8 cellular contexts compared by ENCODE assay signal in genomic region chr6:142926494-142927273, GRCh38. TPM values are rescaled to one million over a fixed set of nuclear protein-coding genes. Genes with fewer than 3 reads are reported as not detected.
DNase-seq lines count a peak whose midpoint lies in the region; ATAC-seq and TF ChIP-seq lines count a peak whose summit lies in the region.

No MANE protein-coding gene starts in this region.

- peak overlapping the region; percentile 91 for H3K27ac ChIP-seq in duodenal mucosa (ENCODE audit: low read depth, low read length)
- peak overlapping the region; percentile 98 for H3K27ac ChIP-seq in right lobe of liver

- DNase-seq in GM13976 (ENCODE audit: low spot score): peak; percentile 90
- peak; percentile 81 for DNase-seq in H7
- peak; percentile 91 for DNase-seq in M059J (ENCODE audit: low read depth)
- peak; percentile 64 to 74 for DNase-seq in activated CD4-positive, alpha-beta T cell treated with anti-CD3 and anti-CD28 coated beads, Interleukin-2, amount 50 U/mL, for 48 hours
- DNase-seq in right lobe of liver: peak; percentile 93 to 96 (median 94)
- DNase-seq in stimulated activated CD4-positive, alpha-beta T cell treated with anti-CD3 and anti-CD28 coated beads, TNF-alpha, amount 100 ng/mL, for 48 hours (ENCODE audit: low read depth in 3 of 3): peak in 2 of 3 donors; percentile 34 to 43
- no peak for DNase-seq in COR-L47 (lab: John Stamatoyannopoulos, UW)

- intact Hi-C loops in right lobe of liver (cut with DNase I): no loop called here

- peak; percentile 91 to 97 (median 94) for ATAC-seq in right lobe of liver

- TF ChIP-seq POLR2A in right lobe of liver (IDR thresholded peaks at IDR 0.05): peak; percentile 99

- peak overlapping the region; percentile 60 to 86 for H3K9ac ChIP-seq in duodenal mucosa (ENCODE audit: low read depth in 1 of 2, low read length in 2 of 2)

- in situ Hi-C loops in GM13976 (cut with MboI; ENCODE audit: low sequenced_read_pairs, unreplicated experiment): no loop called here

- no peaks in the 10 kb centered on the region for H3K36me3 ChIP-seq in H7 (replicated peaks; ENCODE audit: control insufficient read depth, insufficient read depth, low read length)
- H3K36me3 ChIP-seq in duodenal mucosa (ENCODE audit: control insufficient read depth in 1 of 2, insufficient read depth in 2 of 2, low read length in 2 of 2): no peaks in the 10 kb centered on the region
- no peaks in the 10 kb centered on the region for H3K36me3 ChIP-seq in right lobe of liver

- H3K4me3 ChIP-seq in H7 (ENCODE audit: insufficient read depth, low read depth, low read length): peak overlapping the region; percentile 65
- H3K4me3 ChIP-seq in duodenal mucosa (ENCODE audit: low read depth in 1 of 2, low read length in 2 of 2): peak overlapping the region; percentile 77 to 79
- H3K4me3 ChIP-seq in right lobe of liver: peak overlapping the region; percentile 60 to 65 (median 63)

- TF ChIP-seq CTCF in GM13976 (IDR thresholded peaks at IDR 0.05; ENCODE audit: borderline replicate concordance, control extremely low read depth, extremely low read depth, insufficient read depth, missing control alignments) (no peak), right lobe of liver (IDR thresholded peaks at IDR 0.05) (no peak)

- no peaks in the 10 kb centered on the region for H3K9me3 ChIP-seq in duodenal mucosa (ENCODE audit: control insufficient read depth in 1 of 2, low read length in 2 of 2)
- H3K9me3 ChIP-seq in right lobe of liver: no peaks in the 10 kb centered on the region

- WGBS in right lobe of liver (ENCODE audit: insufficient coverage, low coverage, low lambda C conversion rate, missing lambda C conversion rate): 2% methylated on average over 16 of the region's 76 CpGs

- no peaks in the 10 kb centered on the region for H3K27me3 ChIP-seq in H7 (ENCODE audit: control insufficient read depth, insufficient read depth, low read length)
- no peaks in the 10 kb centered on the region for H3K27me3 ChIP-seq in duodenal mucosa (ENCODE audit: control insufficient read depth in 1 of 2, insufficient read depth in 2 of 2, low read length in 2 of 2)
- no peaks in the 10 kb centered on the region for H3K27me3 ChIP-seq in right lobe of liver

- peaks cover 5 to 8% of the 10 kb centered on the region in 2 donors for H3K4me1 ChIP-seq in duodenal mucosa (ENCODE audit: control insufficient read depth in 1 of 2, insufficient read depth in 2 of 2, low read length in 2 of 2)
- peaks cover 0 to 24% (median 5%) of the 10 kb centered on the region in 4 donors for H3K4me1 ChIP-seq in right lobe of liver

RNA-seq across cellular contexts. Expression of gene HIVEP2, which starts 18.3 kb away (rescaled TPM):
- 4.1 and 6.5 TPM in 2 replicates for total RNA-seq in H7 (2014; rRNA removed; shearing (Covaris generic))
- total RNA-seq in M059J (2014; rRNA removed; shearing (Covaris generic)): 7.6 and 14.6 TPM in 2 replicates
- total RNA-seq in right lobe of liver: 1 to 10 TPM; 3.0 to 8.9 (median 5.1) TPM
